28 cellular contexts compared by ENCODE assay signal in genomic region chr16:29904947-29905346, GRCh38. TPM values are rescaled to one million over a fixed set of nuclear protein-coding genes. Genes with fewer than 3 reads are reported as not detected.
"Had no signal": no experiment of that assay in that cellular context is flagged by ENCODE, and none has a peak within 500 bp of the region (broad histone marks: within the 10 kb centered on the region; RNA-seq: fewer than 3 reads in every experiment).

No MANE protein-coding gene starts in this region.

- H3K4me3 ChIP-seq: coronary artery, dorsolateral prefrontal cortex, esophagus squamous epithelium, gastrocnemius medialis, heart right ventricle, left lung, lower lobe of right lung, mucosa of descending colon had no signal

- H3K9me3 ChIP-seq: esophagus squamous epithelium, gastrocnemius medialis, heart right ventricle, left lung, lower lobe of right lung, mucosa of descending colon had no signal

- DNase-seq: dermis blood vessel endothelial cell; dorsolateral prefrontal cortex; effector CD4-positive, alpha-beta T cell; effector memory CD4-positive, alpha-beta T cell; erythroblast; esophagus squamous epithelium; foreskin fibroblast; foreskin melanocyte; gastrocnemius medialis; glutamatergic neuron; head of caudate nucleus; heart right ventricle; hippocampal formation; left cardiac atrium; left lung; left ventricle myocardium superior; lower lobe of right lung; mesenchymal stem cell; mucosa of descending colon; naive B cell had no signal

- H3K36me3 ChIP-seq: esophagus squamous epithelium, gastrocnemius medialis, lower lobe of right lung had no signal

- FAIRE-seq: colon, endothelial cell of umbilical vein, islet of Langerhans, keratinocyte had no signal

- H3K27ac ChIP-seq: coronary artery, epithelial cell of prostate, esophagus squamous epithelium, gastrocnemius medialis, heart right ventricle, left lung, lower lobe of right lung had no signal

- ATAC-seq: esophagus mucosa, gastrocnemius medialis, heart right ventricle, left cardiac atrium, left lung, left ventricle myocardium superior, lower lobe of right lung, mucosa of descending colon had no signal

- H3K27me3 ChIP-seq: dorsolateral prefrontal cortex had no signal

RNA-seq across cellular contexts. Expression of gene ASPHD1, which starts 4.7 kb away (rescaled TPM):
- total RNA-seq: dermis blood vessel endothelial cell, gastrocnemius medialis, lower leg skin had no signal
